In the genomic region with DNA sequence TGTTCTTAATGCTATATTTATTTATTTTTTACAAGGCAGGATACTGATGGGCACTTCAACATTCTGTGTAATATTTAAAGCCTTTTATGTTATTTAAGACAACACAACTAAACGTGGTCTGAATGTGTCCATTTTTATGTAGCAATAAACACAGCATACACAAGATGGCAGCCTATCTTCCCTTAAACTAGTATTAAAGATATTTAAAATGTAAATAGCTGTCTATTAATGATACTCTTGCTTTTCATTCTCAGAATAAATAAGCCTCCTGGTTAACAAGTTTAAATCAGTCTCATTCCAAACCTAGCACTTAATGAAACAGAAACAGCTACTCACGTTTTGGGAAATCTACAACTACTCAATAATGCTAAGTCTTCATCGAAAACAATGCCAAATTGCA, we compare ENCODE assay signal across 9 cellular contexts.
DNase-seq lines count a peak whose midpoint lies in the region; ATAC-seq and TF ChIP-seq lines count a peak whose summit lies in the region.
"Had no signal": no experiment of that assay in that cellular context is flagged by ENCODE, and none has a peak within 500 bp of the region (broad histone marks: within the 10 kb centered on the region; RNA-seq: fewer than 3 reads in every experiment).

No MANE protein-coding gene starts in this region.

- POLR2A ChIA-PET in RWPE1 (lab: Yijun Ruan, JAX; ENCODE audit: low non-redundant PET) = no interaction called here

- no peak overlapping the region for H3K27ac Mint-ChIP-seq in progenitor cell of endocrine pancreas

- no peaks in the 10 kb centered on the region for H3K36me3 Mint-ChIP-seq in progenitor cell of endocrine pancreas (ENCODE audit: insufficient read depth)

- CTCF ChIA-PET in RWPE1 (lab: Yijun Ruan, JAX) = interaction anchor here (0.6 to 2.1 kb wide), 10 partner anchors 267 to 477 kb away, joined by 3 to 11 read pairs (median 3); no protein-coding TSS in a partner anchor

- no peak for DNase-seq in GM10266 (ENCODE audit: extremely low spot score)
- DNase-seq in RWPE1 (ENCODE audit: low spot score) = peak; percentile 8
- peak; percentile 23 for DNase-seq in kidney glomerular epithelial cell (lab: John Stamatoyannopoulos, UW)
- no peak for DNase-seq in progenitor cell of endocrine pancreas (ENCODE audit: low spot score, unreplicated experiment)
- no peak for DNase-seq in NCI-H1092 (lab: John Stamatoyannopoulos, UW)

- ATAC-seq in HG02885 (IDR thresholded peaks at IDR 0.05; ENCODE audit: poor library complexity, unreplicated experiment) (peak; percentile 56), GM19452 (IDR thresholded peaks at IDR 0.05; ENCODE audit: unreplicated experiment) (no peak), GM18498 (IDR thresholded peaks at IDR 0.05; ENCODE audit: unreplicated experiment) (no peak)

- no peaks in the 10 kb centered on the region for H3K4me1 Mint-ChIP-seq in progenitor cell of endocrine pancreas (ENCODE audit: low read depth)

- H3K4me3 Mint-ChIP-seq in progenitor cell of endocrine pancreas (ENCODE audit: low read depth) = no peak overlapping the region

- no peaks in the 10 kb centered on the region for H3K27me3 Mint-ChIP-seq in progenitor cell of endocrine pancreas

- H3K27ac ChIP-seq in RWPE1 = no peak overlapping the region
- H3K27ac ChIP-seq: heart left ventricle had no signal

- TF ChIP-seq CTCF in GM10266 (IDR thresholded peaks at IDR 0.05; ENCODE audit: control insufficient read depth, insufficient read depth, low read depth, missing control alignments) (peak; percentile 51), RWPE1 (conservative IDR thresholded peaks at IDR 0.05; ENCODE audit: low read depth) (no peak), progenitor cell of endocrine pancreas (IDR thresholded peaks at IDR 0.05; ENCODE audit: unreplicated experiment) (no peak)

- no peaks in the 10 kb centered on the region for H3K9me3 Mint-ChIP-seq in progenitor cell of endocrine pancreas (ENCODE audit: low read depth)

Comparison
In these comparisons a context has a peak if more than half of its experiments do, and no peak if none do; other contexts are left out.
1. DNase-seq: peak in RWPE1 (single experiment) and kidney glomerular epithelial cell (single experiment); none in GM10266 (single experiment), progenitor cell of endocrine pancreas (single experiment) and NCI-H1092 (single experiment).